Comparison of ENCODE assay signal across 8 cellular contexts in the genomic region with DNA sequence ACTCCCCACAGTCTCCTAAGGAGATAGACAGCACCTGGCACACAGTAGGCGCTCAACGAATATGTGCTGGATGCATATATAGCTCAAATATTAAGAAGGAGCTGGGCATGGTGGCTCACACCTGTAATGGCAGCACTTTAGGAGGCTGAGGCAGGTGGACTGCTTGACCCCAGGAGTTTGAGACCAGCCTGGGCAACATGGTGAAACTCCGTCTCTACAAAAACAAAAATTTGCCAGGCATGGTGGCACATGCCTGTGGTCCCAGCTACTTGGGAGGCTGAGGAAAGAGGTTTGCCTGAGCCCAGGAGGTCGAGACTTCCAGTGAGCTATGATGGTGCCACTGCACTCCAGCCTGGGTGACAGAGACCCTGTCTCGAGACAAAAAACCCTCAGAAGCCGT.
"Had no signal": no experiment of that assay in that cellular context is flagged by ENCODE, and none has a peak within 500 bp of the region (broad histone marks: within the 10 kb centered on the region; RNA-seq: fewer than 3 reads in every experiment).

No MANE protein-coding gene starts in this region.

- H3K4me3 ChIP-seq: GM23248, HAP-1 had no signal

- DNase-seq: GM23248, GOT3, H7, HFFc6 had no signal

- H3K4me3 Mint-ChIP-seq: HFFc6, IgD-negative memory B cell had no signal

- H3K4me1 ChIP-seq: HAP-1 had no signal

- H3K27ac Mint-ChIP-seq: HFFc6, IgD-negative memory B cell had no signal

- H3K27ac ChIP-seq: GM23248, HL-60 had no signal

- FAIRE-seq: HepG2 had no signal

- H3K9me3 ChIP-seq: HAP-1 had no signal

- H3K9me3 Mint-ChIP-seq: HFFc6, IgD-negative memory B cell had no signal

- H3K9ac ChIP-seq: GM23248 had no signal

- H2AFZ ChIP-seq: GM23248 had no signal

- H3K4me1 Mint-ChIP-seq: IgD-negative memory B cell had no signal
